In genomic region chr9:15423328-15423985, GRCh38 we compare ENCODE assay signal across 7 cellular contexts. TPM values are rescaled to one million over a fixed set of nuclear protein-coding genes. Genes with fewer than 3 reads are reported as not detected.
A peak's percentile ranks its signal among the peaks of the same experiment; 100 is the strongest.
DNase-seq lines count a peak whose midpoint lies in the region; ATAC-seq, FAIRE-seq and TF ChIP-seq lines count a peak whose summit lies in the region.

No MANE protein-coding gene starts in this region.

- peaks cover 58% of the 10 kb centered on the region for H3K79me2 ChIP-seq in Loucy (ENCODE audit: insufficient read depth, low read length)
- H3K79me2 ChIP-seq in keratinocyte (ENCODE audit: control insufficient read depth, insufficient read depth, low read length) = peaks cover 50% of the 10 kb centered on the region

- peak; percentile 36 for DNase-seq in GM10266 (ENCODE audit: extremely low spot score)
- no peak for DNase-seq in activated naive CD8-positive, alpha-beta T cell treated with anti-CD3 and anti-CD28 coated beads, Interleukin-2, amount 50 U/mL, for 24 hours
- DNase-seq in keratinocyte (ENCODE audit: low read depth, low spot score) = no peak
- DNase-seq in globus pallidus (ENCODE audit: low spot score) = no peak
- no peak for DNase-seq in D721Med (ENCODE audit: insufficient read length, low spot score)

- peaks cover 37% of the 10 kb centered on the region for H3K4me1 Mint-ChIP-seq in activated naive CD8-positive, alpha-beta T cell treated with anti-CD3 and anti-CD28 coated beads, Interleukin-2, amount 50 U/mL, for 24 hours

- peak overlapping the region; percentile 92 for H3K4me3 Mint-ChIP-seq in activated naive CD8-positive, alpha-beta T cell treated with anti-CD3 and anti-CD28 coated beads, Interleukin-2, amount 50 U/mL, for 24 hours

- H3K4me3 ChIP-seq in Loucy (ENCODE audit: low read length, poor library complexity, severe bottlenecking) (peak overlapping the region; percentile 99), keratinocyte (ENCODE audit: control insufficient read depth in 2 of 3, extremely low read depth in 1 of 3, insufficient read depth in 2 of 3, low read depth in 1 of 3, low read length in 3 of 3) (peak overlapping the region; percentile 75 to 98 (median 95)), stomach smooth muscle (ENCODE audit: low read length in 2 of 2) (peak overlapping the region; percentile 93 to 95)

- H3K9me1 ChIP-seq in keratinocyte (ENCODE audit: control insufficient read depth, extremely low read depth, insufficient read depth, low read length) = no peaks in the 10 kb centered on the region

- dilution Hi-C loops in keratinocyte (cut with MboI; ENCODE audit: extremely low pct_ligation_motif_present, low sequenced_read_pairs) = no loop called here

- H3K27me3 ChIP-seq in Loucy (ENCODE audit: insufficient read depth, low read length, poor library complexity, severe bottlenecking) = no peaks in the 10 kb centered on the region
- H3K27me3 ChIP-seq in keratinocyte (ENCODE audit: control insufficient read depth, extremely low read depth, insufficient read depth, low read length) = no peaks in the 10 kb centered on the region
- H3K27me3 ChIP-seq in stomach smooth muscle (ENCODE audit: control insufficient read depth in 1 of 2, insufficient read depth in 2 of 2, low read length in 2 of 2) = no peaks in the 10 kb centered on the region

- H3K9me3 ChIP-seq in Loucy (ENCODE audit: insufficient read depth, low read depth, low read length) (no peaks in the 10 kb centered on the region), keratinocyte (ENCODE audit: control insufficient read depth, low read depth, low read length) (no peaks in the 10 kb centered on the region), stomach smooth muscle (ENCODE audit: control insufficient read depth in 2 of 2, low read length in 2 of 2) (no peaks in the 10 kb centered on the region)

- peaks cover 25% of the 10 kb centered on the region for H3K36me3 Mint-ChIP-seq in activated naive CD8-positive, alpha-beta T cell treated with anti-CD3 and anti-CD28 coated beads, Interleukin-2, amount 50 U/mL, for 24 hours (ENCODE audit: low read depth)

- TF ChIP-seq CTCF in GM10266 (IDR thresholded peaks at IDR 0.05; ENCODE audit: control insufficient read depth, insufficient read depth, low read depth, missing control alignments) (no peak), Loucy (conservative IDR thresholded peaks at IDR 0.05; ENCODE audit: low read length) (peak; percentile 33), keratinocyte (optimal IDR thresholded peaks at IDR 0.05 in 1 of 3, IDR thresholded peaks at IDR 0.05 in 1 of 3, conservative IDR thresholded peaks at IDR 0.05 in 1 of 3; ENCODE audit: extremely low read depth in 1 of 3, insufficient read depth in 2 of 3, low read length in 3 of 3) (peak in 1 of 3 experiments; percentile 12), D721Med (IDR thresholded peaks at IDR 0.05; ENCODE audit: insufficient read depth, missing control alignments) (no peak)

- H3K9ac ChIP-seq in Loucy (ENCODE audit: low read depth, low read length, poor library complexity, severe bottlenecking) (peak overlapping the region; percentile 93), keratinocyte (ENCODE audit: control insufficient read depth, extremely low read depth, insufficient read depth, low read length) (peak overlapping the region; percentile 89), stomach smooth muscle (ENCODE audit: low read length in 2 of 2) (peak overlapping the region; percentile 88 to 97)

- H3K9me2 ChIP-seq in Loucy (replicated peaks; ENCODE audit: low read depth, low read length) = no peaks in the 10 kb centered on the region

- FAIRE-seq in keratinocyte (lab: Jason Lieb, UNC) (no peak), D721Med (lab: Jason Lieb, UNC) (no peak)

- no peaks in the 10 kb centered on the region for H3F3A ChIP-seq in Loucy (ENCODE audit: low read depth)

- peak overlapping the region; percentile 95 for H3K4me2 ChIP-seq in Loucy (ENCODE audit: low read depth, low read length, poor library complexity, severe bottlenecking)
- H3K4me2 ChIP-seq in keratinocyte (ENCODE audit: control insufficient read depth, extremely low read depth, insufficient read depth, low read depth, low read length) = peak overlapping the region; percentile 92

- H3K27ac Mint-ChIP-seq in activated naive CD8-positive, alpha-beta T cell treated with anti-CD3 and anti-CD28 coated beads, Interleukin-2, amount 50 U/mL, for 24 hours = peak overlapping the region; percentile 86

- peaks cover 50% of the 10 kb centered on the region for H3K4me1 ChIP-seq in Loucy (ENCODE audit: insufficient read depth, low read length, poor library complexity, severe bottlenecking)
- peaks cover 12% of the 10 kb centered on the region for H3K4me1 ChIP-seq in keratinocyte (ENCODE audit: control insufficient read depth, extremely low read depth, insufficient read depth, low read length)
- H3K4me1 ChIP-seq in stomach smooth muscle (ENCODE audit: control insufficient read depth, insufficient read depth, low read length) = peaks cover 9% of the 10 kb centered on the region

- peaks cover 56% of the 10 kb centered on the region for H4K20me1 ChIP-seq in Loucy (ENCODE audit: insufficient read depth, low read length, poor library complexity, severe bottlenecking)
- no peaks in the 10 kb centered on the region for H4K20me1 ChIP-seq in keratinocyte (ENCODE audit: control insufficient read depth, extremely low read depth, insufficient read depth, low read length)

- peaks cover 7% of the 10 kb centered on the region for H3K27me3 Mint-ChIP-seq in activated naive CD8-positive, alpha-beta T cell treated with anti-CD3 and anti-CD28 coated beads, Interleukin-2, amount 50 U/mL, for 24 hours

- H3K27ac ChIP-seq in keratinocyte (ENCODE audit: control insufficient read depth, insufficient read depth, low read length) = peak overlapping the region; percentile 67
- no peak overlapping the region for H3K27ac ChIP-seq in stomach smooth muscle (ENCODE audit: low read length)

- no peaks in the 10 kb centered on the region for H3K36me3 ChIP-seq in Loucy (ENCODE audit: insufficient read depth, low read length)
- peaks cover 5 to 18% of the 10 kb centered on the region in 2 experiments for H3K36me3 ChIP-seq in keratinocyte (ENCODE audit: control insufficient read depth in 2 of 2, extremely low read depth in 1 of 2, insufficient read depth in 2 of 2, low read length in 2 of 2)
- H3K36me3 ChIP-seq in stomach smooth muscle (ENCODE audit: control insufficient read depth in 2 of 2, insufficient read depth in 2 of 2, low read length in 2 of 2) = peaks cover 9 to 13% of the 10 kb centered on the region in 2 donors

- H3K9me3 Mint-ChIP-seq in activated naive CD8-positive, alpha-beta T cell treated with anti-CD3 and anti-CD28 coated beads, Interleukin-2, amount 50 U/mL, for 24 hours = no peaks in the 10 kb centered on the region

- no peak for ATAC-seq in activated naive CD8-positive, alpha-beta T cell treated with anti-CD3 and anti-CD28 coated beads, Interleukin-2, amount 50 U/mL, for 24 hours

- H2AFZ ChIP-seq in Loucy (ENCODE audit: low read length) = peak overlapping the region; percentile 80
- H2AFZ ChIP-seq in keratinocyte (ENCODE audit: control insufficient read depth, low read length) = peak overlapping the region; percentile 93

RNA-seq across cellular contexts. Expression of gene SNAPC3, which starts 0.8 kb away (rescaled TPM):
- 20.4 to 29.9 TPM (median 21.1 TPM) in 3 replicates for polyA plus RNA-seq in keratinocyte
- polyA plus RNA-seq in keratinocyte (2011; ENCODE audit: low read depth) = 16.3 TPM
- polyA plus RNA-seq in keratinocyte (2011; cell fraction: cytosol; rRNA removed) = 15.8 and 34.5 TPM in 2 replicates
- 28.6 and 34.6 TPM in 2 replicates for polyA plus RNA-seq in keratinocyte (2011; cell fraction: nucleus; rRNA removed)
- 10.1 and 17.9 TPM in 2 replicates for polyA plus RNA-seq in keratinocyte (2012; ENCODE audit: low replicate concordance)
- polyA minus RNA-seq in keratinocyte = 7.6 to 30.9 TPM (median 16.1 TPM) in 3 replicates
- polyA minus RNA-seq in keratinocyte (2011; cell fraction: cytosol; rRNA and poly(A)+ RNA removed) = 17.8 TPM
- polyA minus RNA-seq in keratinocyte (2011; cell fraction: nucleus; rRNA and poly(A)+ RNA removed) = 14.4 and 26.1 TPM in 2 replicates
